In the genomic region with DNA sequence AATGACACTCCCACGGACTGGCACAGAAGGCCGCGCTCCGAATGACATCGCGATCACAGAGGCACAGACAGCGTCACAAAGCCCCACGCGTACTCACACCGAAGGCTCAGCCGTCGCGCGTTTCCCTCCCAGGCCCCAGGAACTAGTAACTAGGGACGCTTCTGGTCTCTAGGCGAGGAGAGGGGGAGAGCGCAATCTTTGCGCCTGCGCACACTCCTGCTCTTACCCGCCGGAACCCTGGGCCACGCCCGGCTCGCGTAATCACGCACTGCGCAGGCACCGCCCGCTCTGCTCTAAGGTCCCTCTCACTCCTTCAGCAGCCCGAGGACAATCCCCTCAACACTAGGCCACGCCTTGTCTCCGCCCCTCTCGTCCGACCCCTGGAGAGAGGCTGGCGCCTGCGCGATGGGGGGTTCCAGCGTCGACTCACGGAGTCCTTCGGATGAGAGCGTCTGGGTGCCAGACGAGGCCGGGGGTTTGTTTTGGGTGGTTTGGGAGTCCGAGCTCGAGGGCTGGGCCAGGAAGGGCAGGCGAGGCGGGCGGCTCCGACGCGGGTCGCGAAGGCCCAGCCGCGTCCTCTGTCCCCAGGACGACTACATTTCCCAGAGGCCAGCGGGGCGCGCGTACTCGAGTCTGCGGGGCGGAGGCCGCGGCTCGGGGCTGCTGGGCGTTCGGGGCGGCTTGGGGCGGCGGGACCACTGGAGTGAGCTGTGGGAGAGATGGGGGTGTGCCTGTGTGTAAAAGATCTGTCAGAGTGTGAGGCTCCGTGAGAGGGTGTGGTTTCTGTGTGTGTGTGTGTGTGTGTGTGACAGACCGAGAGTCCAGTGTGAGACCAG, we compare ENCODE assay signal across 8 cellular contexts. TPM values are rescaled to one million over a fixed set of nuclear protein-coding genes. Genes with fewer than 3 reads are reported as not detected.
DNase-seq lines count a peak whose midpoint lies in the region; ATAC-seq and TF ChIP-seq lines count a peak whose summit lies in the region.

A gene (plus strand): TSS at position 410 of the 836 bp plus-strand sequence. CDS start 3,717 bp downstream, outside the sequence.

- peak within 1 kb of the TSS; percentile 75 for H2AFZ ChIP-seq in PC-9

- intact Hi-C loops in PC-9 (cut with micrococcal nuclease; ENCODE audit: unreplicated experiment) = no loop called here
- intact Hi-C loops in activated T-helper 2 cell treated with anti-CD3 and anti-CD28 coated beads, Interferon-gamma antibody, Interleukin-2, Interleukin-4, amounts not matched to agents 10 μg/mL and 5 μg/mL and 100 μg/mL, durations not matched to agents 14 hours and 24 hours and 36 hours (cut with micrococcal nuclease) = no loop called here

- ATAC-seq in naive thymus-derived CD8-positive, alpha-beta T cell = peak; percentile 96 to 98
- peak; percentile 99 for ATAC-seq in stimulated activated memory B cell treated with anti-CD40 and anti-IgM and Interleukin-4, amounts not matched to agents 10 μg/mL and 1 μg/mL and 100 μg/mL, for 72 hours
- no peak for ATAC-seq in GM18861 (IDR thresholded peaks at IDR 0.05; ENCODE audit: unreplicated experiment)

- no peaks in the 10 kb centered on the region for H3K4me1 Mint-ChIP-seq in activated T-helper 2 cell treated with anti-CD3 and anti-CD28 coated beads, Interferon-gamma antibody, Interleukin-2, Interleukin-4, amounts not matched to agents 10 μg/mL and 5 μg/mL and 100 μg/mL, durations not matched to agents 14 hours and 24 hours and 36 hours (ENCODE audit: low read depth)
- H3K4me1 Mint-ChIP-seq in naive thymus-derived CD8-positive, alpha-beta T cell = peaks cover 0 to 10% (median 5%) of the 10 kb centered on the region in 4 donors
- no peaks in the 10 kb centered on the region for H3K4me1 Mint-ChIP-seq in stimulated activated memory B cell treated with anti-CD40 and anti-IgM and Interleukin-4, amounts not matched to agents 10 μg/mL and 1 μg/mL and 100 μg/mL, for 72 hours

- POLR2A ChIA-PET in PC-9 (lab: Charles Lee; ENCODE audit: unreplicated experiment) = no interaction called here
- POLR2A ChIA-PET in naive thymus-derived CD8-positive, alpha-beta T cell (lab: Charles Lee) = interaction anchor here (0.7 to 1.2 kb wide), 4 partner anchors 9 to 116 kb away, joined by 3 to 4 read pairs (median 4); a partner anchor contains a TSS

- H3K4me2 ChIP-seq in PC-9 = peak within 1 kb of the TSS; percentile 57

- DNase-seq in NCI-H2029 (lab: John Stamatoyannopoulos, UW) = peak; percentile 47
- DNase-seq in NCI-H2029 treated with DMSO at 0.1 percent for 48 hours (lab: John Stamatoyannopoulos, UW) = no peak
- DNase-seq in PC-9 = peak; percentile 44 to 60
- DNase-seq in activated T-helper 2 cell treated with anti-CD3 and anti-CD28 coated beads, Interferon-gamma antibody, Interleukin-2, Interleukin-4, amounts not matched to agents 10 μg/mL and 5 μg/mL and 100 μg/mL, durations not matched to agents 14 hours and 24 hours and 36 hours (ENCODE audit: low spot score) = peak; percentile 56
- peak; percentile 98 for DNase-seq in fibroblast of the aortic adventitia (ENCODE audit: low read depth)
- peak; percentile 71 to 99 (median 92) for DNase-seq in naive thymus-derived CD8-positive, alpha-beta T cell

- peaks cover 31% of the 10 kb centered on the region for H3K9me3 Mint-ChIP-seq in activated T-helper 2 cell treated with anti-CD3 and anti-CD28 coated beads, Interferon-gamma antibody, Interleukin-2, Interleukin-4, amounts not matched to agents 10 μg/mL and 5 μg/mL and 100 μg/mL, durations not matched to agents 14 hours and 24 hours and 36 hours
- peaks cover 8 to 65% (median 24%) of the 10 kb centered on the region in 9 donors for H3K9me3 Mint-ChIP-seq in naive thymus-derived CD8-positive, alpha-beta T cell
- peaks cover 4% of the 10 kb centered on the region for H3K9me3 Mint-ChIP-seq in stimulated activated memory B cell treated with anti-CD40 and anti-IgM and Interleukin-4, amounts not matched to agents 10 μg/mL and 1 μg/mL and 100 μg/mL, for 72 hours

- H4K20me1 ChIP-seq in PC-9 (ENCODE audit: insufficient read depth) = no peaks in the 10 kb centered on the region

- H3K27me3 Mint-ChIP-seq in activated T-helper 2 cell treated with anti-CD3 and anti-CD28 coated beads, Interferon-gamma antibody, Interleukin-2, Interleukin-4, amounts not matched to agents 10 μg/mL and 5 μg/mL and 100 μg/mL, durations not matched to agents 14 hours and 24 hours and 36 hours (ENCODE audit: low read depth) = no peaks in the 10 kb centered on the region
- peaks cover 0 to 6% (median 4%) of the 10 kb centered on the region in 5 donors for H3K27me3 Mint-ChIP-seq in naive thymus-derived CD8-positive, alpha-beta T cell
- H3K27me3 Mint-ChIP-seq in stimulated activated memory B cell treated with anti-CD40 and anti-IgM and Interleukin-4, amounts not matched to agents 10 μg/mL and 1 μg/mL and 100 μg/mL, for 72 hours = no peaks in the 10 kb centered on the region

- H3K36me3 Mint-ChIP-seq in activated T-helper 2 cell treated with anti-CD3 and anti-CD28 coated beads, Interferon-gamma antibody, Interleukin-2, Interleukin-4, amounts not matched to agents 10 μg/mL and 5 μg/mL and 100 μg/mL, durations not matched to agents 14 hours and 24 hours and 36 hours (ENCODE audit: low read depth) = peaks cover 2% of the 10 kb centered on the region
- peaks cover 4 to 28% (median 24%) of the 10 kb centered on the region in 3 donors for H3K36me3 Mint-ChIP-seq in naive thymus-derived CD8-positive, alpha-beta T cell
- peaks cover 3% of the 10 kb centered on the region for H3K36me3 Mint-ChIP-seq in stimulated activated memory B cell treated with anti-CD40 and anti-IgM and Interleukin-4, amounts not matched to agents 10 μg/mL and 1 μg/mL and 100 μg/mL, for 72 hours

- BruUV-seq in PC-9 (replicated peaks; lab: Mats Ljungman, UMichigan) = no TSS peak

- no peak within 1 kb of the TSS for H3K4me3 Mint-ChIP-seq in activated T-helper 2 cell treated with anti-CD3 and anti-CD28 coated beads, Interferon-gamma antibody, Interleukin-2, Interleukin-4, amounts not matched to agents 10 μg/mL and 5 μg/mL and 100 μg/mL, durations not matched to agents 14 hours and 24 hours and 36 hours (ENCODE audit: low read depth)
- peak within 1 kb of the TSS in 1 of 10 donors; percentile 8 for H3K4me3 Mint-ChIP-seq in naive thymus-derived CD8-positive, alpha-beta T cell
- H3K4me3 Mint-ChIP-seq in stimulated activated memory B cell treated with anti-CD40 and anti-IgM and Interleukin-4, amounts not matched to agents 10 μg/mL and 1 μg/mL and 100 μg/mL, for 72 hours = no peak within 1 kb of the TSS

- no peaks in the 10 kb centered on the region for H3K9me2 ChIP-seq in PC-9 (ENCODE audit: insufficient read depth)

- no peak within 1 kb of the TSS for H3K27ac ChIP-seq in PC-9

- H3K4me3 ChIP-seq in PC-9 = peak within 1 kb of the TSS; percentile 49
- peak within 1 kb of the TSS; percentile 77 for H3K4me3 ChIP-seq in fibroblast of the aortic adventitia (ENCODE audit: low read depth, low read length)

- TF ChIP-seq CTCF in PC-9 (conservative IDR thresholded peaks at IDR 0.05) (no peak), fibroblast of the aortic adventitia (IDR thresholded peaks at IDR 0.05; ENCODE audit: insufficient read depth, low read length) (no peak)

- no peaks in the 10 kb centered on the region for H3K4me1 ChIP-seq in PC-9 (replicated peaks; ENCODE audit: insufficient read depth)

- H3K9me3 ChIP-seq in PC-9 (ENCODE audit: insufficient read depth, low read depth) = peaks cover 8% of the 10 kb centered on the region

- H3F3A ChIP-seq in PC-9 (ENCODE audit: insufficient read depth, low read depth) = no peaks in the 10 kb centered on the region

- CTCF ChIA-PET in PC-9 (lab: Charles Lee) = no interaction called here

- no peaks in the 10 kb centered on the region for H3K79me2 ChIP-seq in PC-9 (ENCODE audit: low read depth)

- 0 out of 2 replicates have a peak, but pooled peaks cover 10% of the 10 kb centered on the region for H3K27me3 ChIP-seq in PC-9 (ENCODE audit: insufficient read depth, low read depth)

- peak within 1 kb of the TSS; percentile 34 for H3K27ac Mint-ChIP-seq in activated T-helper 2 cell treated with anti-CD3 and anti-CD28 coated beads, Interferon-gamma antibody, Interleukin-2, Interleukin-4, amounts not matched to agents 10 μg/mL and 5 μg/mL and 100 μg/mL, durations not matched to agents 14 hours and 24 hours and 36 hours
- H3K27ac Mint-ChIP-seq in naive thymus-derived CD8-positive, alpha-beta T cell = peak within 1 kb of the TSS in 1 of 10 donors; percentile 92
- no peak within 1 kb of the TSS for H3K27ac Mint-ChIP-seq in stimulated activated memory B cell treated with anti-CD40 and anti-IgM and Interleukin-4, amounts not matched to agents 10 μg/mL and 1 μg/mL and 100 μg/mL, for 72 hours

- no peaks in the 10 kb centered on the region for H3K36me3 ChIP-seq in PC-9 (ENCODE audit: low read depth)

RNA-seq across cellular contexts. Expression of the gene that starts here (rescaled TPM):
- total RNA-seq in PC-9 (2021) = 0.57 and 0.78 TPM in 2 replicates
- total RNA-seq in activated T-helper 2 cell treated with anti-CD3 and anti-CD28 coated beads, Interferon-gamma antibody, Interleukin-2, Interleukin-4, amounts not matched to agents 10 μg/mL and 5 μg/mL and 100 μg/mL, durations not matched to agents 14 hours and 24 hours and 36 hours = 0.05 TPM in 2 replicates
- 2.5 and 11.0 TPM in 2 replicates for total RNA-seq in fibroblast of the aortic adventitia (ENCODE audit: low replicate concordance)
- 10 to 100 TPM; 10.6 to 10.8 TPM for total RNA-seq in naive thymus-derived CD8-positive, alpha-beta T cell
- polyA plus RNA-seq in naive thymus-derived CD8-positive, alpha-beta T cell = under 1 TPM in 2 of 3 donors, not detected in 1; 0.61 to 0.89 TPM

Comparison
In these comparisons a context has a peak if more than half of its experiments do, and no peak if none do; other contexts are left out.
1. Peak in DNase-seq, H3K4me3 ChIP-seq and H3K4me2 ChIP-seq in PC-9; RNA of the gene not detected or under 1 TPM.
2. Peak in DNase-seq in activated T-helper 2 cell treated with anti-CD3 and anti-CD28 coated beads, Interferon-gamma antibody, Interleukin-2, Interleukin-4, amounts not matched to agents 10 μg/mL and 5 μg/mL and 100 μg/mL, durations not matched to agents 14 hours and 24 hours and 36 hours; RNA of the gene not detected or under 1 TPM.